ENCODE assay signal across 20 cellular contexts in the genomic region with DNA sequence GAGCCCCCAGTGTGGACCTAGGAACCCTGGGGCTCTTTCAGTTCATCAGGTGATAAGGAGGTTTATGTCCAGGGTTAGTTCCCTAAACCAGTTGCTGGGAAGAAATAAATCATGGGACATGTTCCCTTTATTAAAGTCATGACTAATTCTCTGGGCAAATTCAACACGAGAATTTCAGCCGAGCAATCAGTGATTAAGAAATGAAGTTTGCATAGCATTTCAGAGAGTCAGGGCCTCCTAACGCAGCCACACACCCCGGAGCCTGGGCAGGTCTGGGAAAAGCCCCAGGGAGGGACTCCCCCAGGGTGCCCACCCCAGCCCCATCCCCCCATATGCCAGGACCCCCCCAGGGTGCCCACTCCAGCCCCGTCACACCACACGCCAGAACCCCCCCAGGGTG. TPM values are rescaled to one million over a fixed set of nuclear protein-coding genes. Genes with fewer than 3 reads are reported as not detected.
DNase-seq lines count a peak whose midpoint lies in the region; ATAC-seq, FAIRE-seq and TF ChIP-seq lines count a peak whose summit lies in the region.
"Had no signal": no experiment of that assay in that cellular context is flagged by ENCODE, and none has a peak within 500 bp of the region (broad histone marks: within the 10 kb centered on the region; RNA-seq: fewer than 3 reads in every experiment).

No MANE protein-coding gene starts in this region.

- no peak for TF ChIP-seq CTCF in fibroblast of lung (conservative IDR thresholded peaks at IDR 0.05 in 1 of 2, IDR thresholded peaks at IDR 0.05 in 1 of 2; ENCODE audit: low read depth in 1 of 2, low read length in 2 of 2)
- TF ChIP-seq CTCF in osteoblast (IDR thresholded peaks at IDR 0.05; ENCODE audit: extremely low read depth, low read depth, low read length): no peak

- H2AFZ ChIP-seq in fibroblast of lung (ENCODE audit: low read length) (no peak overlapping the region), osteoblast (ENCODE audit: low read length) (no peak overlapping the region)

- H3K27me3 ChIP-seq in fibroblast of lung (ENCODE audit: control insufficient read depth, insufficient read depth, low read length) (no peaks in the 10 kb centered on the region), osteoblast (ENCODE audit: insufficient read depth, low read length) (peaks cover 14% of the 10 kb centered on the region)
- H3K27me3 ChIP-seq: SJSA1 had no signal

- H3K36me3 ChIP-seq in fibroblast of lung (ENCODE audit: control insufficient read depth, insufficient read depth, low read length) (no peaks in the 10 kb centered on the region), osteoblast (ENCODE audit: insufficient read depth, low read length) (no peaks in the 10 kb centered on the region)

- no peaks in the 10 kb centered on the region for H4K20me1 ChIP-seq in fibroblast of lung (ENCODE audit: control insufficient read depth, extremely low read depth, insufficient read depth, low read length)
- H4K20me1 ChIP-seq in osteoblast (ENCODE audit: insufficient read depth, low read length): no peaks in the 10 kb centered on the region

- H3K4me2 ChIP-seq in fibroblast of lung (ENCODE audit: extremely low read depth, insufficient read depth, low read length): no peak overlapping the region
- H3K4me2 ChIP-seq in osteoblast (ENCODE audit: insufficient read depth, low read length): no peak overlapping the region

- peak; percentile 93 for DNase-seq in CD1c-positive myeloid dendritic cell (ENCODE audit: extremely low spot score)
- DNase-seq in NOMO-1 treated with DMSO at 0.1 percent for 48 hours (lab: John Stamatoyannopoulos, UW; ENCODE audit: unreplicated experiment): peak; percentile 73
- peak; percentile 75 to 79 for DNase-seq in fibroblast of lung (ENCODE audit: low read depth in 2 of 2)
- DNase-seq in osteoblast (ENCODE audit: insufficient read length, low spot score, missing footprints): peak; percentile 99
- no peak for DNase-seq in urothelium cell line (ENCODE audit: low spot score)
- DNase-seq in left ventricle myocardium superior: no peak
- DNase-seq: activated naive CD4-positive, alpha-beta T cell; CD8-positive, alpha-beta T cell; cerebellar nuclear complex; GF-D8; NCI-H1092; NCI-H524 treated with DMSO at 0.1 percent for 48 hours; retina; stimulated activated CD4-positive, alpha-beta T cell treated with anti-CD3 and anti-CD28 coated beads, Interleukin-2, amount 100 ng/mL, for 48 hours had no signal

- ATAC-seq in HG02852 (IDR thresholded peaks at IDR 0.05; ENCODE audit: unreplicated experiment) (no peak), HG03432 (IDR thresholded peaks at IDR 0.05; ENCODE audit: unreplicated experiment) (no peak), left ventricle myocardium superior (no peak)
- ATAC-seq: CD8-positive, alpha-beta T cell; stimulated activated effector memory CD8-positive, alpha-beta T cell treated with anti-CD3 and anti-CD28 coated beads, Interleukin-12 subunit alpha, Interleukin-12 subunit beta, amount 100 ng/mL, for 72 hours had no signal

- FAIRE-seq in urothelium cell line (lab: Jason Lieb, UNC): no peak
- FAIRE-seq: islet of Langerhans had no signal

- no peaks in the 10 kb centered on the region for H3K79me2 ChIP-seq in fibroblast of lung (ENCODE audit: control insufficient read depth, insufficient read depth, low read length)
- no peaks in the 10 kb centered on the region for H3K79me2 ChIP-seq in osteoblast (ENCODE audit: insufficient read depth, low read length)

- H3K4me3 ChIP-seq in fibroblast of lung (replicated peaks in 1 of 4; ENCODE audit: control extremely low read depth in 1 of 4, insufficient read depth in 1 of 4, low read depth in 3 of 4, low read length in 4 of 4) (no peak overlapping the region), osteoblast (ENCODE audit: insufficient read depth, low read length) (no peak overlapping the region)
- H3K4me3 ChIP-seq: esophagus muscularis mucosa, SJSA1 had no signal

- H3K4me1 ChIP-seq in fibroblast of lung (ENCODE audit: control insufficient read depth, extremely low read depth, insufficient read depth, low read length) (peaks cover 5% of the 10 kb centered on the region), osteoblast (ENCODE audit: insufficient read depth, low read length) (peaks cover 2% of the 10 kb centered on the region)

- H3K27ac ChIP-seq in fibroblast of lung (ENCODE audit: insufficient read depth, low read length) (peak overlapping the region; percentile 46), osteoblast (ENCODE audit: low read depth, low read length) (no peak overlapping the region)
- H3K27ac ChIP-seq: esophagus muscularis mucosa, SJSA1 had no signal

- no peak overlapping the region for H3K9ac ChIP-seq in fibroblast of lung (ENCODE audit: insufficient read depth, low read length)

- H3K9me3 ChIP-seq in fibroblast of lung (ENCODE audit: control insufficient read depth, insufficient read depth, low read depth, low read length): no peaks in the 10 kb centered on the region
- no peaks in the 10 kb centered on the region for H3K9me3 ChIP-seq in osteoblast (ENCODE audit: low read depth, low read length)
- H3K9me3 ChIP-seq: esophagus muscularis mucosa, SJSA1 had no signal

- intact Hi-C loops in left ventricle myocardium superior (cut with micrococcal nuclease): loop anchor here (10.0 kb wide), 1 partner anchor 142 kb away; the partner anchor contains the start of gene OGFR

RNA-seq across cellular contexts. Expression of gene SLCO4A1, which starts 20.1 kb away (rescaled TPM):
- total RNA-seq in fibroblast of lung (0.26 and 0.50 TPM in 2 replicates), osteoblast (under 0.01 TPM in 1 of 2 replicates, not detected in the other), left ventricle myocardium superior (9.4 TPM)
- 0.84 TPM in 1 of 2 replicates, not detected in the other for polyA plus RNA-seq in fibroblast of lung
- 0.06 and 1.6 TPM in 2 replicates for polyA plus RNA-seq in fibroblast of lung (2012)
- polyA minus RNA-seq in fibroblast of lung (ENCODE audit: low replicate concordance): 0.12 and 1.5 TPM in 2 replicates

RNA-seq across cellular contexts. Expression of gene NTSR1, which starts 46.2 kb away (rescaled TPM):
- total RNA-seq in fibroblast of lung (under 0.01 and 0.33 TPM in 2 replicates), osteoblast (not detected in 2 replicates), left ventricle myocardium superior (not detected)
- polyA plus RNA-seq in fibroblast of lung: 0.05 and 8.1 TPM in 2 replicates
- polyA plus RNA-seq in fibroblast of lung (2012): 0.07 and 16.7 TPM in 2 replicates
- polyA minus RNA-seq in fibroblast of lung (ENCODE audit: low replicate concordance): 1.5 and 25.2 TPM in 2 replicates
- total RNA-seq: CD8-positive, alpha-beta T cell; SJSA1 had no signal

Comparison
In these comparisons a context has a peak if more than half of its experiments do, and no peak if none do; other contexts are left out.
1. DNase-seq: peak in CD1c-positive myeloid dendritic cell (single experiment), NOMO-1 treated with DMSO at 0.1 percent for 48 hours (single experiment), fibroblast of lung (2 of 2) and osteoblast (single experiment); none in urothelium cell line (single experiment) and left ventricle myocardium superior (single experiment).